ENCODE assay signal across 19 cellular contexts in genomic region chr12:22692964-22693555, GRCh38.
"Had no signal": no experiment of that assay in that cellular context is flagged by ENCODE, and none has a peak within 500 bp of the region (broad histone marks: within the 10 kb centered on the region; RNA-seq: fewer than 3 reads in every experiment).

No MANE protein-coding gene starts in this region.

- H3K27ac ChIP-seq: adrenal gland, neural progenitor cell, tibial artery, WERI-Rb-1 had no signal

- H3K4me2 ChIP-seq: neural progenitor cell, SK-N-SH had no signal

- H3K27ac Mint-ChIP-seq: activated CD8-positive, alpha-beta T cell treated with anti-CD3 and anti-CD28 coated beads for 36 hours; neural progenitor cell had no signal

- H3K4me3 Mint-ChIP-seq: activated CD8-positive, alpha-beta T cell treated with anti-CD3 and anti-CD28 coated beads for 36 hours; activated T-cell treated with anti-CD3 and anti-CD28 coated beads, Interleukin-2, amount 50 U/mL, for 4 hours; naive B cell; neural progenitor cell had no signal

- H3K36me3 ChIP-seq: adrenal gland, tibial artery, WERI-Rb-1 had no signal

- ATAC-seq: activated CD8-positive, alpha-beta T cell treated with anti-CD3 and anti-CD28 coated beads for 36 hours; activated T-cell treated with anti-CD3 and anti-CD28 coated beads, Interleukin-2, amount 50 U/mL, for 4 hours had no signal

- H3K9me3 ChIP-seq: adrenal gland, SK-N-SH had no signal

- H3K4me3 ChIP-seq: adrenal gland, neural progenitor cell, tibial artery had no signal

- H2AFZ ChIP-seq: neural progenitor cell had no signal

- H3K4me1 ChIP-seq: neural progenitor cell had no signal

- H3K27me3 Mint-ChIP-seq: activated CD8-positive, alpha-beta T cell treated with anti-CD3 and anti-CD28 coated beads for 36 hours; naive B cell had no signal

- DNase-seq: activated CD4-positive, alpha-beta T cell treated with anti-CD3 and anti-CD28 coated beads for 48 hours; activated CD8-positive, alpha-beta T cell treated with anti-CD3 and anti-CD28 coated beads for 36 hours; activated effector memory CD4-positive, alpha-beta T cell treated with Interleukin-2 at 50 U/mL for 16 hours; activated naive CD4-positive, alpha-beta T cell treated with anti-CD3 and anti-CD28 coated beads, Interleukin-2, amount 50 U/mL, for 16 hours; activated T-cell treated with anti-CD3 and anti-CD28 coated beads, Interleukin-2, amount 50 U/mL, for 4 hours; adrenal gland; cortex of kidney; effector CD8-positive, alpha-beta T cell; foreskin fibroblast; glutamatergic neuron; mammary epithelial cell; naive B cell; SK-N-SH; stimulated activated CD4-positive, alpha-beta T cell treated with anti-CD3 and anti-CD28 coated beads, Interleukin-12 subunit alpha, Interleukin-12 subunit beta, amount 100 ng/mL, for 4 hours; stimulated activated CD4-positive, alpha-beta T cell treated with anti-CD3 and anti-CD28 coated beads, Interleukin-2, amount 100 ng/mL, for 24 hours; T-helper 1 cell; tibial artery; WERI-Rb-1 had no signal

- H3K27me3 ChIP-seq: adrenal gland, neural progenitor cell, tibial artery had no signal

- H3K4me1 Mint-ChIP-seq: neural progenitor cell had no signal
